In the genomic region with DNA sequence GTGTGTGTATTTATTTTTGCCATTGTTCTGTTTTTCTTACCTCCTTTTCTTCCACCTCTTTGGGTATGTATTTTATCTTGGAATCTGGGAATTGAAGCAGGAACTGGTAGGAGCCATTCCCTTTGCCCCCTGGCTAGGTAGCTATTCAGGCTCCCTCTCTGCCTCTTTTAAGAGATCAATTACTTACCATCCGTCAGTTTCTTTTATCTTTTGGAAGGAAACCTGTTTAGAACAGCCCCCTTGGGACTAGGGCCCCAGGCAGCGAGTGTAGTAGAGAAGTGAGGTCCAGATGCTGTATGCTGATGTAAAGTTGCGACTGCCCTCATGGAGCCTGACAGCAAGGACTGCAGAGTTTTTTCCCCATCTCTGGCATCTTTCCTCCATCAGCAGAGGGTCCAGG, we compare ENCODE assay signal across 18 cellular contexts. TPM values are rescaled to one million over a fixed set of nuclear protein-coding genes. Genes with fewer than 3 reads are reported as not detected.
DNase-seq lines count a peak whose midpoint lies in the region; ATAC-seq and TF ChIP-seq lines count a peak whose summit lies in the region.
"Had no signal": no experiment of that assay in that cellular context is flagged by ENCODE, and none has a peak within 500 bp of the region (broad histone marks: within the 10 kb centered on the region; RNA-seq: fewer than 3 reads in every experiment).

No MANE protein-coding gene starts in this region.

- H3K27ac ChIP-seq in A673 (ENCODE audit: low read depth, low read length, poor library complexity, severe bottlenecking) = peak overlapping the region; percentile 58
- peak overlapping the region; percentile 46; the same call in 1 of the 2 replicates for H3K27ac ChIP-seq in RWPE1
- H3K27ac ChIP-seq in mesenchymal stem cell (ENCODE audit: low read length, poor library complexity, severe bottlenecking) = peak overlapping the region; percentile 41
- H3K27ac ChIP-seq: GM23248, KMS-11 had no signal

- H2BK12ac ChIP-seq in mesenchymal stem cell (ENCODE audit: low read length in 2 of 2) = no peak overlapping the region

- TF ChIP-seq CTCF in A673 (conservative IDR thresholded peaks at IDR 0.05; ENCODE audit: low read depth, low read length) = no peak
- no peak for TF ChIP-seq CTCF in RWPE1 (conservative IDR thresholded peaks at IDR 0.05; ENCODE audit: low read depth)

- in situ Hi-C loops in HAP-1 (cut with MboI; ENCODE audit: low sequenced_read_pairs) = no loop called here

- no peak overlapping the region for H4K8ac ChIP-seq in mesenchymal stem cell (ENCODE audit: low read length)

- WGBS in mesenchymal stem cell = 61% methylated on average over 2 of the region's 3 CpGs

- H3K4me1 ChIP-seq in A673 (ENCODE audit: insufficient read depth, low read length, poor library complexity, severe bottlenecking) (peaks cover 59% of the 10 kb centered on the region), HAP-1 (peaks cover 9% of the 10 kb centered on the region), mesenchymal stem cell (ENCODE audit: control insufficient read depth, insufficient read depth, low read depth, low read length) (peaks cover 36% of the 10 kb centered on the region)

- H2BK120ac ChIP-seq in mesenchymal stem cell (ENCODE audit: low read depth, low read length) = no peak overlapping the region

- DNase-seq in A673 (ENCODE audit: low spot score) (peak; percentile 50), HAP-1 (ENCODE audit: low spot score in 2 of 2) (peak; percentile 18 to 52), RWPE1 (ENCODE audit: low spot score) (no peak), mesenchymal stem cell (no peak), NCI-H1092 treated with DMSO at 0.1 percent for 48 hours (lab: John Stamatoyannopoulos, UW) (no peak), NCI-H748 treated with DMSO at 0.1 percent for 48 hours (lab: John Stamatoyannopoulos, UW) (no peak)
- no peak for DNase-seq in activated CD4-positive, alpha-beta memory T cell treated with anti-CD3 and anti-CD28 coated beads, Interleukin-2, amount 10 ng/mL, durations not matched to agents 7 days and 5 days
- DNase-seq: AML-193; CD4-positive, CD25-positive, alpha-beta regulatory T cell; DMS79; GM23248; MG63; NCI-H1105; NCI-H1694 treated with DMSO at 0.1 percent for 48 hours; RPMI8226 had no signal

- H2BK5ac ChIP-seq in mesenchymal stem cell (ENCODE audit: low read depth, low read length, poor library complexity, severe bottlenecking) = no peak overlapping the region

- no peaks in the 10 kb centered on the region for H3K9me3 Mint-ChIP-seq in activated CD4-positive, alpha-beta memory T cell treated with anti-CD3 and anti-CD28 coated beads, Interleukin-2, amount 10 ng/mL, durations not matched to agents 7 days and 5 days
- no peaks in the 10 kb centered on the region for H3K9me3 Mint-ChIP-seq in stimulated activated memory B cell treated with anti-CD40 and anti-IgM and Interleukin-4, amounts not matched to agents 10 μg/mL and 1 μg/mL and 100 μg/mL, for 72 hours
- H3K9me3 Mint-ChIP-seq: CD4-positive, CD25-positive, alpha-beta regulatory T cell had no signal

- H3K4me2 ChIP-seq in mesenchymal stem cell (ENCODE audit: low read length, poor library complexity, severe bottlenecking) = no peak overlapping the region
- H3K4me2 ChIP-seq: KMS-11 had no signal

- H3K4me3 Mint-ChIP-seq in activated CD4-positive, alpha-beta memory T cell treated with anti-CD3 and anti-CD28 coated beads, Interleukin-2, amount 10 ng/mL, durations not matched to agents 7 days and 5 days = no peak overlapping the region
- H3K4me3 Mint-ChIP-seq in stimulated activated memory B cell treated with anti-CD40 and anti-IgM and Interleukin-4, amounts not matched to agents 10 μg/mL and 1 μg/mL and 100 μg/mL, for 72 hours = no peak overlapping the region
- H3K4me3 Mint-ChIP-seq: CD4-positive, CD25-positive, alpha-beta regulatory T cell had no signal

- no peak overlapping the region for H3K18ac ChIP-seq in mesenchymal stem cell (ENCODE audit: low read depth in 1 of 2, low read length in 2 of 2)

- H2BK15ac ChIP-seq in mesenchymal stem cell (ENCODE audit: low read depth, poor library complexity, severe bottlenecking) = no peak overlapping the region

- no peak overlapping the region for H3K27ac Mint-ChIP-seq in activated CD4-positive, alpha-beta memory T cell treated with anti-CD3 and anti-CD28 coated beads, Interleukin-2, amount 10 ng/mL, durations not matched to agents 7 days and 5 days
- H3K27ac Mint-ChIP-seq in stimulated activated memory B cell treated with anti-CD40 and anti-IgM and Interleukin-4, amounts not matched to agents 10 μg/mL and 1 μg/mL and 100 μg/mL, for 72 hours = no peak overlapping the region
- H3K27ac Mint-ChIP-seq: CD4-positive, CD25-positive, alpha-beta regulatory T cell had no signal

- no TSS peak for BruUV-seq in A673 (replicated peaks; lab: Mats Ljungman, UMichigan)

- no peaks in the 10 kb centered on the region for H3K36me3 Mint-ChIP-seq in activated CD4-positive, alpha-beta memory T cell treated with anti-CD3 and anti-CD28 coated beads, Interleukin-2, amount 10 ng/mL, durations not matched to agents 7 days and 5 days (ENCODE audit: low read depth)
- H3K36me3 Mint-ChIP-seq in stimulated activated memory B cell treated with anti-CD40 and anti-IgM and Interleukin-4, amounts not matched to agents 10 μg/mL and 1 μg/mL and 100 μg/mL, for 72 hours = no peaks in the 10 kb centered on the region
- H3K36me3 Mint-ChIP-seq: CD4-positive, CD25-positive, alpha-beta regulatory T cell had no signal

- POLR2A ChIA-PET in A673 (lab: Charles Lee; ENCODE audit: low non-redundant PET) = interaction anchor here (0.6 kb wide), 2 partner anchors 21 to 1535 kb away, joined by 4 to 6 read pairs; partner anchors contain the start of gene MEF2D
- POLR2A ChIA-PET in RWPE1 (lab: Yijun Ruan, JAX; ENCODE audit: low non-redundant PET) = no interaction called here
- POLR2A ChIA-PET in activated CD4-positive, alpha-beta memory T cell treated with anti-CD3 and anti-CD28 coated beads, Interleukin-2, amount 10 ng/mL, durations not matched to agents 7 days and 5 days (lab: Charles Lee) = no interaction called here

- H3K23ac ChIP-seq in mesenchymal stem cell (ENCODE audit: low read length in 2 of 2) = no peak overlapping the region

- no peaks in the 10 kb centered on the region for H3K4me1 Mint-ChIP-seq in activated CD4-positive, alpha-beta memory T cell treated with anti-CD3 and anti-CD28 coated beads, Interleukin-2, amount 10 ng/mL, durations not matched to agents 7 days and 5 days
- H3K4me1 Mint-ChIP-seq in stimulated activated memory B cell treated with anti-CD40 and anti-IgM and Interleukin-4, amounts not matched to agents 10 μg/mL and 1 μg/mL and 100 μg/mL, for 72 hours = no peaks in the 10 kb centered on the region
- H3K4me1 Mint-ChIP-seq: CD4-positive, CD25-positive, alpha-beta regulatory T cell had no signal

- peaks cover 4% of the 10 kb centered on the region for H3K27me3 Mint-ChIP-seq in activated CD4-positive, alpha-beta memory T cell treated with anti-CD3 and anti-CD28 coated beads, Interleukin-2, amount 10 ng/mL, durations not matched to agents 7 days and 5 days
- peaks cover 49% of the 10 kb centered on the region for H3K27me3 Mint-ChIP-seq in stimulated activated memory B cell treated with anti-CD40 and anti-IgM and Interleukin-4, amounts not matched to agents 10 μg/mL and 1 μg/mL and 100 μg/mL, for 72 hours
- H3K27me3 Mint-ChIP-seq: CD4-positive, CD25-positive, alpha-beta regulatory T cell had no signal

- no peak overlapping the region for H2AK5ac ChIP-seq in mesenchymal stem cell (ENCODE audit: low read length, severe bottlenecking)

- ATAC-seq in stimulated activated memory B cell treated with anti-CD40 and anti-IgM and Interleukin-4, amounts not matched to agents 10 μg/mL and 1 μg/mL and 100 μg/mL, for 72 hours = no peak

- H4K91ac ChIP-seq in mesenchymal stem cell (ENCODE audit: low read length) = no peak overlapping the region

- intact Hi-C loops in A673 (cut with micrococcal nuclease; ENCODE audit: unreplicated experiment) = loop anchor here (2.0 kb wide), 1 partner anchor 66 kb away; no protein-coding TSS in a partner anchor

- H3K4me3 ChIP-seq in A673 (ENCODE audit: low read depth, low read length, poor library complexity, severe bottlenecking) (no peak overlapping the region), HAP-1 (no peak overlapping the region), mesenchymal stem cell (ENCODE audit: insufficient read depth in 1 of 2, low read depth in 1 of 2, low read length in 2 of 2) (no peak overlapping the region)
- H3K4me3 ChIP-seq: GM23248, MG63 had no signal

- H3K27me3 ChIP-seq in A673 (replicated peaks; ENCODE audit: insufficient read depth, low read depth, low read length, poor library complexity) (no peaks in the 10 kb centered on the region), HAP-1 (ENCODE audit: low read depth) (no peaks in the 10 kb centered on the region), mesenchymal stem cell (ENCODE audit: control insufficient read depth in 1 of 2, insufficient read depth in 1 of 2, low read length in 2 of 2) (no peaks in the 10 kb centered on the region)
- H3K27me3 ChIP-seq: MG63 had no signal

- peak overlapping the region; percentile 53 for H3K9ac ChIP-seq in mesenchymal stem cell (ENCODE audit: low read length)
- H3K9ac ChIP-seq: GM23248, KMS-11 had no signal

- no peaks in the 10 kb centered on the region for H3K79me1 ChIP-seq in mesenchymal stem cell (replicated peaks; ENCODE audit: low read length, poor library complexity, severe bottlenecking)

- H2AFZ ChIP-seq in mesenchymal stem cell (ENCODE audit: low read depth, low read length) = no peak overlapping the region
- H2AFZ ChIP-seq: GM23248 had no signal

- no peaks in the 10 kb centered on the region for H3K9me3 ChIP-seq in A673 (ENCODE audit: low read depth, low read length, poor library complexity, severe bottlenecking)
- H3K9me3 ChIP-seq in HAP-1 = no peaks in the 10 kb centered on the region
- no peaks in the 10 kb centered on the region for H3K9me3 ChIP-seq in mesenchymal stem cell (ENCODE audit: control insufficient read depth, low read length)
- H3K9me3 ChIP-seq: MG63 had no signal

- CTCF ChIA-PET in A673 (lab: Charles Lee) = no interaction called here
- CTCF ChIA-PET in RWPE1 (lab: Yijun Ruan, JAX) = interaction anchor here (0.6 to 2.5 kb wide), 4 partner anchors 15 to 880 kb away, joined by 3 to 12 read pairs (median 4); no protein-coding TSS in a partner anchor
- CTCF ChIA-PET in activated CD4-positive, alpha-beta memory T cell treated with anti-CD3 and anti-CD28 coated beads, Interleukin-2, amount 10 ng/mL, durations not matched to agents 7 days and 5 days (lab: Charles Lee) = interaction anchor here (0.9 kb wide), 1 partner anchor 88 kb away, joined by 4 read pairs; no protein-coding TSS in a partner anchor

- H3K14ac ChIP-seq in mesenchymal stem cell (ENCODE audit: low read length in 2 of 2) = no peak overlapping the region

- H3K36me3 ChIP-seq in A673 (ENCODE audit: insufficient read depth, low read length, poor library complexity, severe bottlenecking) = peaks cover 26% of the 10 kb centered on the region
- peaks cover 5% of the 10 kb centered on the region for H3K36me3 ChIP-seq in HAP-1 (replicated peaks)
- H3K36me3 ChIP-seq in mesenchymal stem cell (ENCODE audit: control insufficient read depth in 1 of 2, insufficient read depth in 2 of 2, low read depth in 1 of 2, low read length in 2 of 2) = peaks cover 26 to 49% of the 10 kb centered on the region in 2 experiments

- H3K4ac ChIP-seq in mesenchymal stem cell (ENCODE audit: low read depth in 1 of 2, low read length in 2 of 2) = peak overlapping the region in 1 of 2 experiments; percentile 45

RNA-seq across cellular contexts. Expression of gene KIRREL1, which starts 41.6 kb away (rescaled TPM):
- 187 and 211 TPM in 2 replicates for total RNA-seq in A673 (2021)
- 133 TPM for polyA plus RNA-seq in mesenchymal stem cell (2013, experiment 1 of 2)
- 130 TPM for polyA plus RNA-seq in mesenchymal stem cell (2013, experiment 2 of 2)
- not detected for total RNA-seq in activated CD4-positive, alpha-beta memory T cell treated with anti-CD3 and anti-CD28 coated beads, Interleukin-2, amount 10 ng/mL, durations not matched to agents 7 days and 5 days
- total RNA-seq: CD4-positive, CD25-positive, alpha-beta regulatory T cell; OCI-LY7 had no signal
- polyA plus RNA-seq: CD4-positive, CD25-positive, alpha-beta regulatory T cell had no signal

Comparison
In these comparisons a context has a peak if more than half of its experiments do, and no peak if none do; other contexts are left out.
1. DNase-seq: peak in A673 (single experiment) and HAP-1 (2 of 2); none in RWPE1 (single experiment), mesenchymal stem cell (single experiment), activated CD4-positive, alpha-beta memory T cell treated with anti-CD3 and anti-CD28 coated beads, Interleukin-2, amount 10 ng/mL, durations not matched to agents 7 days and 5 days (single experiment), NCI-H1092 treated with DMSO at 0.1 percent for 48 hours (single experiment) and NCI-H748 treated with DMSO at 0.1 percent for 48 hours (single experiment).
2. RNA of gene KIRREL1, which starts 41.6 kb away (total RNA-seq): 187 to 211 TPM in A673; not detected in activated CD4-positive, alpha-beta memory T cell treated with anti-CD3 and anti-CD28 coated beads, Interleukin-2, amount 10 ng/mL, durations not matched to agents 7 days and 5 days; every median in the first group is over 100 times any median in the second.
3. Peak in every context shown above with its lines, with median percentiles within 50 percentile points of each other: H3K27ac ChIP-seq.